In genomic region chr16:14993277-14994151, GRCh38 we compare ENCODE assay signal across 4 cellular contexts. TPM values are rescaled to one million over a fixed set of nuclear protein-coding genes. Genes with fewer than 3 reads are reported as not detected.
DNase-seq lines count a peak whose midpoint lies in the region; ATAC-seq, FAIRE-seq and TF ChIP-seq lines count a peak whose summit lies in the region.
"Not testable (repeated sequence)": the region's sequence is repeated elsewhere in the genome, so short reads cannot be mapped to it uniquely, and the experiment has no call there.

No MANE protein-coding gene starts in this region.

- H3K27me3 Mint-ChIP-seq in endodermal cell (ENCODE audit: insufficient read depth): not testable (repeated sequence)

- H3K27ac ChIP-seq in HEK293 (ENCODE audit: extremely low read depth, low read depth, low read length); K562 (ENCODE audit: extremely low read depth, low read depth, low read length); endodermal cell (ENCODE audit: low read depth, low read length); trophoblast cell (ENCODE audit: low read depth, low read length): not testable (repeated sequence)

- H3K9me3 Mint-ChIP-seq in endodermal cell: peaks cover 23% of the 10 kb centered on the region

- not testable (repeated sequence) for H3K4me1 ChIP-seq in HEK293 (ENCODE audit: control insufficient read depth, insufficient read depth, low read length); K562 (replicated peaks in 1 of 2; ENCODE audit: control insufficient read depth in 2 of 2, insufficient read depth in 2 of 2, low read length in 2 of 2); endodermal cell (ENCODE audit: control insufficient read depth, insufficient read depth, low read length); trophoblast cell (ENCODE audit: control insufficient read depth in 1 of 2, insufficient read depth in 2 of 2, low read length in 2 of 2)

- not testable (repeated sequence) for H3K27me3 ChIP-seq in K562 (ENCODE audit: control insufficient read depth in 2 of 2, insufficient read depth in 2 of 2, low read length in 2 of 2); endodermal cell (ENCODE audit: control insufficient read depth, insufficient read depth, low read length, poor library complexity, severe bottlenecking); trophoblast cell (ENCODE audit: insufficient read depth, low read length)

- peaks cover 27% of the 10 kb centered on the region for H3K79me2 ChIP-seq in K562 (ENCODE audit: control insufficient read depth, insufficient read depth, low read length)
- H3K79me2 ChIP-seq in trophoblast cell (ENCODE audit: control insufficient read depth, insufficient read depth, low read length, poor library complexity): not testable (repeated sequence)

- H3K4me3 ChIP-seq in HEK293 (ENCODE audit: low read depth, low read length); K562; trophoblast cell (ENCODE audit: low read depth, low read length): not testable (repeated sequence)
- peak overlapping the region; percentile 62 for H3K4me3 ChIP-seq in endodermal cell (ENCODE audit: low read length)

- not testable (repeated sequence) for FAIRE-seq in K562 (lab: Jason Lieb, UNC)

- not testable (repeated sequence) for H2BK120ac ChIP-seq in trophoblast cell (ENCODE audit: insufficient read depth, low read length, poor library complexity)

- H2AK5ac ChIP-seq in trophoblast cell (ENCODE audit: low read length): not testable (repeated sequence)

- not testable (repeated sequence) for H3K9me3 ChIP-seq in HEK293 (ENCODE audit: control insufficient read depth, insufficient read depth, low read depth, low read length); K562 (replicated peaks; ENCODE audit: control insufficient read depth, insufficient read depth, low read depth, low read length); trophoblast cell (ENCODE audit: insufficient read depth, low read depth, low read length)
- peaks cover 16% of the 10 kb centered on the region for H3K9me3 ChIP-seq in endodermal cell (ENCODE audit: control insufficient read depth, low read length)

- CTCF ChIA-PET in HEK293 (lab: Yijun Ruan, JAX): interaction anchor here (0.7 kb wide), 1 partner anchor 12 kb away, joined by 3 read pairs; no protein-coding TSS in a partner anchor
- CTCF ChIA-PET in K562 (lab: Yijun Ruan, JAX; ENCODE audit: low intra/inter-chr PET ratio): not testable (repeated sequence)

- 83% methylated on average over 6 of the region's 7 CpGs for WGBS in K562 (ENCODE audit: insufficient coverage, low coverage, missing lambda C conversion rate)
- 95 to 100% methylated on average over 6 to 7 of the region's 7 CpGs for WGBS in endodermal cell (ENCODE audit: insufficient coverage in 1 of 2, insufficient read length in 1 of 2), 2 experiments
- WGBS in trophoblast cell (ENCODE audit: extremely low coverage, insufficient coverage, insufficient read length): no CpG with 5 or more reads among the region's 7 CpGs

- not testable (repeated sequence) for H4K20me1 ChIP-seq in K562 (replicated peaks; ENCODE audit: control insufficient read depth, insufficient read depth, low read length)

- not testable (repeated sequence) for H2AFZ ChIP-seq in K562 (ENCODE audit: low read depth, low read length); trophoblast cell (ENCODE audit: insufficient read depth, low read length, poor library complexity)

- TF ChIP-seq POLR2A in K562 (conservative IDR thresholded peaks at IDR 0.05): not testable (repeated sequence)

- not testable (repeated sequence) for H3K9me1 ChIP-seq in K562 (ENCODE audit: control insufficient read depth, insufficient read depth, low read length)

- peaks cover 9 to 16% of the 10 kb centered on the region in 2 experiments; a peak in 2 of 3 replicates for H3K36me3 ChIP-seq in HEK293 (ENCODE audit: control insufficient read depth in 2 of 2, insufficient read depth in 1 of 2, low read length in 2 of 2)
- H3K36me3 ChIP-seq in K562 (ENCODE audit: control insufficient read depth, insufficient read depth, low read length): not testable (repeated sequence)
- peaks cover 12% of the 10 kb centered on the region for H3K36me3 ChIP-seq in endodermal cell (ENCODE audit: control insufficient read depth, insufficient read depth, low read length)
- H3K36me3 ChIP-seq in trophoblast cell (ENCODE audit: control insufficient read depth in 1 of 2, insufficient read depth in 2 of 2, low read length in 2 of 2): peaks cover 16 to 18% of the 10 kb centered on the region in 2 experiments

- H3K27ac Mint-ChIP-seq in endodermal cell: not testable (repeated sequence)

- not testable (repeated sequence) for H3K14ac ChIP-seq in trophoblast cell (ENCODE audit: low read length)

- H3K18ac ChIP-seq in trophoblast cell (ENCODE audit: low read length): not testable (repeated sequence)

- not testable (repeated sequence) for H2BK12ac ChIP-seq in trophoblast cell (ENCODE audit: low read length)

- H4K8ac ChIP-seq in trophoblast cell (ENCODE audit: low read depth, low read length): not testable (repeated sequence)

- H3K36me3 Mint-ChIP-seq in endodermal cell (ENCODE audit: low read depth): peaks cover 51% of the 10 kb centered on the region

- H4K91ac ChIP-seq in trophoblast cell (ENCODE audit: low read depth, low read length): not testable (repeated sequence)

- not testable (repeated sequence) for H3K79me1 ChIP-seq in trophoblast cell (ENCODE audit: low read length)

- in situ Hi-C loops in K562 (cut with MboI): not testable (repeated sequence)

- not testable (repeated sequence) for DNase-seq in K562 (ENCODE audit: extremely low read depth in 1 of 4, low spot score in 3 of 4); endodermal cell; trophoblast cell

- POLR2A ChIA-PET in HEK293 (lab: Yijun Ruan, JAX); K562 (lab: Yijun Ruan, JAX): not testable (repeated sequence)

- peaks cover 19% of the 10 kb centered on the region for H3K4me1 Mint-ChIP-seq in endodermal cell

- not testable (repeated sequence) for TF ChIP-seq CTCF in HEK293 (tag by site-specific recombination; IDR thresholded peaks at IDR 0.05); K562 (IDR thresholded peaks at IDR 0.05 in 2 of 3, conservative IDR thresholded peaks at IDR 0.05 in 1 of 3; ENCODE audit: insufficient read depth in 2 of 3, low read depth in 1 of 3, low read length in 3 of 3); endodermal cell (conservative IDR thresholded peaks at IDR 0.05)

- not testable (repeated sequence) for H4K12ac ChIP-seq in trophoblast cell (ENCODE audit: low read depth, low read length)

- TF ChIP-seq RAD21 in K562 (CRISPR knock-in tag; conservative IDR thresholded peaks at IDR 0.05 in 1 of 2, IDR thresholded peaks at IDR 0.05 in 1 of 2): not testable (repeated sequence)

- BruUV-seq in K562 (replicated peaks; lab: Mats Ljungman, UMichigan): not testable (repeated sequence)

- not testable (repeated sequence) for H2BK5ac ChIP-seq in trophoblast cell (ENCODE audit: low read depth, low read length, poor library complexity)

- TF ChIP-seq EP300 in K562 (IDR thresholded peaks at IDR 0.05; ENCODE audit: low read length): not testable (repeated sequence)

- H3K4me3 Mint-ChIP-seq in endodermal cell: not testable (repeated sequence)

- not testable (repeated sequence) for H3K23ac ChIP-seq in trophoblast cell (ENCODE audit: low read length)

- peak overlapping the region; percentile 64 for H3K4ac ChIP-seq in trophoblast cell (ENCODE audit: low read depth, low read length)

- intact Hi-C loops in K562 (cut with micrococcal nuclease): not testable (repeated sequence)

- not testable (repeated sequence) for H3K4me2 ChIP-seq in K562 (ENCODE audit: insufficient read depth, low read length); trophoblast cell (ENCODE audit: low read length)

- not testable (repeated sequence) for ATAC-seq in K562

- H3K9ac ChIP-seq in K562 (ENCODE audit: insufficient read depth in 1 of 2, low read depth in 2 of 2, low read length in 2 of 2); endodermal cell (ENCODE audit: extremely low read depth, low read length, poor library complexity, severe bottlenecking); trophoblast cell (ENCODE audit: low read length): not testable (repeated sequence)

RNA-seq across cellular contexts. Expression of gene PDXDC1, which starts 18.7 kb away (rescaled TPM):
- total RNA-seq in K562 (2011; cell fraction: chromatin; rRNA removed; ENCODE audit: low replicate concordance): 142 and 188 TPM in 2 replicates
- total RNA-seq in K562 (2011; cell fraction: nucleolus; rRNA removed): 55.9 and 62.6 TPM in 2 replicates
- total RNA-seq in K562 (2011; cell fraction: nucleoplasm; rRNA removed): 96.4 and 120 TPM in 2 replicates
- 48.2 and 51.0 TPM in 2 replicates for total RNA-seq in K562 (2014; rRNA removed)
- total RNA-seq in K562 (2014; rRNA removed; fragmentation: Illumina TruSeq; extraction: Trizol): 45.8 and 52.5 TPM in 2 replicates
- total RNA-seq in K562 (2015; rRNA removed; fragmentation: Illumina TruSeq; extraction: Trizol): 41.5 and 45.2 TPM in 2 replicates
- 49.1 and 51.4 TPM in 2 replicates for total RNA-seq in K562 (2021)
- 95.4 and 99.6 TPM in 2 replicates for polyA plus RNA-seq in K562 (2011; rRNA removed)
- 34.4 and 79.5 TPM in 2 replicates for polyA plus RNA-seq in K562 (2011; cell fraction: cytosol; rRNA removed)
- 95.6 and 143 TPM in 2 replicates for polyA plus RNA-seq in K562 (2011; cell fraction: nucleus; rRNA removed)
- polyA plus RNA-seq in K562 (2012): 41.1 and 51.5 TPM in 2 replicates
- polyA plus RNA-seq in K562 (2014; fragmentation: Illumina TruSeq; extraction: Trizol): 39.2 and 44.3 TPM in 2 replicates
- 1 to 10 TPM; 5.1 to 8.1 TPM for polyA plus RNA-seq in K562 (2014; fragmentation: Nextera tagmentation; extraction: Ambion mirVana)
- 48.8 and 52.8 TPM in 2 replicates for polyA plus RNA-seq in K562 (2014; rRNA removed)
- 106 and 130 TPM in 2 replicates for polyA minus RNA-seq in K562 (2011; rRNA and poly(A)+ RNA removed)
- polyA minus RNA-seq in K562 (2011; cell fraction: cytosol; rRNA and poly(A)+ RNA removed): 29.9 and 36.3 TPM in 2 replicates
- polyA minus RNA-seq in K562 (2011; cell fraction: nucleus; rRNA and poly(A)+ RNA removed): 32.9 and 73.8 TPM in 2 replicates
- 100 to 1,000 TPM; 163 to 202 TPM for total RNA-seq in endodermal cell
- 52.4 TPM for polyA plus RNA-seq in endodermal cell (2013, experiment 1 of 2)
- 44.1 TPM for polyA plus RNA-seq in endodermal cell (2013, experiment 2 of 2)
- polyA plus RNA-seq in trophoblast cell (2013): 90.1 and 92.1 TPM in 2 replicates

RNA-seq across cellular contexts. Expression of gene NPIPA1, which starts 56.3 kb away (rescaled TPM):
- 515 and 560 TPM in 2 replicates for total RNA-seq in K562 (2011; cell fraction: chromatin; rRNA removed; ENCODE audit: low replicate concordance)
- total RNA-seq in K562 (2011; cell fraction: nucleolus; rRNA removed): 263 and 272 TPM in 2 replicates
- total RNA-seq in K562 (2011; cell fraction: nucleoplasm; rRNA removed): 230 and 262 TPM in 2 replicates
- total RNA-seq in K562 (2014; rRNA removed) (18.8 and 22.6 TPM in 2 replicates), K562 (2014; rRNA removed; fragmentation: Illumina TruSeq; extraction: Trizol) (18.5 and 21.2 TPM in 2 replicates), K562 (2015; rRNA removed; fragmentation: Illumina TruSeq; extraction: Trizol) (22.3 and 27.2 TPM in 2 replicates), K562 (2021) (45.4 and 48.7 TPM in 2 replicates), endodermal cell (100 to 1,000 TPM; 177 to 183 TPM)
- polyA plus RNA-seq in K562 (2011; rRNA removed) (35.9 and 49.4 TPM in 2 replicates), K562 (2014; fragmentation: Illumina TruSeq; extraction: Trizol) (27.2 and 36.1 TPM in 2 replicates), K562 (2014; fragmentation: Nextera tagmentation; extraction: Ambion mirVana) (1 to 10 TPM; 8.2 TPM), K562 (2014; rRNA removed) (38.9 and 44.7 TPM in 2 replicates)
- 24.0 and 29.8 TPM in 2 replicates for polyA plus RNA-seq in K562 (2011; cell fraction: cytosol; rRNA removed)
- polyA plus RNA-seq in K562 (2011; cell fraction: nucleus; rRNA removed): 307 and 315 TPM in 2 replicates
- 51.9 and 71.6 TPM in 2 replicates for polyA plus RNA-seq in K562 (2012)
- polyA minus RNA-seq in K562 (2011; rRNA and poly(A)+ RNA removed): 19.6 and 20.1 TPM in 2 replicates
- polyA minus RNA-seq in K562 (2011; cell fraction: cytosol; rRNA and poly(A)+ RNA removed): 13.3 and 14.5 TPM in 2 replicates
- polyA minus RNA-seq in K562 (2011; cell fraction: nucleus; rRNA and poly(A)+ RNA removed): 66.5 and 88.9 TPM in 2 replicates
- polyA plus RNA-seq in endodermal cell (2013, experiment 1 of 2): 97.9 TPM
- polyA plus RNA-seq in endodermal cell (2013, experiment 2 of 2): 92.2 TPM
- 45.8 and 48.2 TPM in 2 replicates for polyA plus RNA-seq in trophoblast cell (2013)
